30 cellular contexts compared by ENCODE assay signal in genomic region chr5:180160215-180160614, GRCh38. TPM values are rescaled to one million over a fixed set of nuclear protein-coding genes. Genes with fewer than 3 reads are reported as not detected.
"Had no signal": no experiment of that assay in that cellular context is flagged by ENCODE, and none has a peak within 500 bp of the region (broad histone marks: within the 10 kb centered on the region; RNA-seq: fewer than 3 reads in every experiment).

No MANE protein-coding gene starts in this region.

- H3K27me3 ChIP-seq: ascending aorta, cardiac muscle cell had no signal

- DNase-seq: activated CD4-positive, alpha-beta T cell treated with anti-CD3 and anti-CD28 coated beads for 48 hours; activated CD4-positive, alpha-beta T cell treated with anti-CD3 and anti-CD28 coated beads, Interleukin-2, amount 50 U/mL, for 48 hours; activated CD4-positive, CD25-positive, alpha-beta regulatory T cell; activated CD8-positive, alpha-beta memory T cell treated with anti-CD3 and anti-CD28 coated beads for 24 hours; activated CD8-positive, alpha-beta memory T cell treated with anti-CD3 and anti-CD28 coated beads, Interleukin-2, amount 50 U/mL, for 48 hours; activated gamma-delta T cell; activated naive CD4-positive, alpha-beta T cell treated with anti-CD3 and anti-CD28 coated beads, Interleukin-2, amount 10 ng/mL, durations not matched to agents 7 days and 5 days; activated naive CD8-positive, alpha-beta T cell treated with anti-CD3 and anti-CD28 coated beads, Interleukin-2, amount 10 ng/mL, durations not matched to agents 7 days and 5 days; activated T-cell treated with anti-CD3 and anti-CD28 coated beads, Interleukin-2, amount 50 U/mL, for 24 hours; endodermal cell; foreskin fibroblast; heart left ventricle; hypothalamus; kidney glomerular epithelial cell; mesendoderm; right cardiac atrium; spleen; stimulated activated naive CD4-positive, alpha-beta T cell; T-helper 1 cell; transverse colon had no signal

- H3K4me1 ChIP-seq: ascending aorta, suprapubic skin, transverse colon had no signal

- H3K4me3 ChIP-seq: ascending aorta, cardiac muscle cell, heart left ventricle, left lung, lung, mucosa of descending colon, spleen, suprapubic skin, transverse colon had no signal

- H3K27ac Mint-ChIP-seq: activated naive CD4-positive, alpha-beta T cell treated with anti-CD3 and anti-CD28 coated beads, Interleukin-2, amount 10 ng/mL, durations not matched to agents 7 days and 5 days; activated naive CD8-positive, alpha-beta T cell treated with anti-CD3 and anti-CD28 coated beads, Interleukin-2, amount 10 ng/mL, durations not matched to agents 7 days and 5 days; activated T-cell treated with anti-CD3 and anti-CD28 coated beads, Interleukin-2, amount 50 U/mL, for 24 hours; endodermal cell had no signal

- H3K4me1 Mint-ChIP-seq: activated naive CD4-positive, alpha-beta T cell treated with anti-CD3 and anti-CD28 coated beads, Interleukin-2, amount 10 ng/mL, durations not matched to agents 7 days and 5 days; activated naive CD8-positive, alpha-beta T cell treated with anti-CD3 and anti-CD28 coated beads, Interleukin-2, amount 10 ng/mL, durations not matched to agents 7 days and 5 days; endodermal cell had no signal

- H3K9me3 ChIP-seq: left lung, mucosa of descending colon, suprapubic skin, transverse colon had no signal

- H3K9me3 Mint-ChIP-seq: activated naive CD4-positive, alpha-beta T cell treated with anti-CD3 and anti-CD28 coated beads, Interleukin-2, amount 10 ng/mL, durations not matched to agents 7 days and 5 days; activated naive CD8-positive, alpha-beta T cell treated with anti-CD3 and anti-CD28 coated beads, Interleukin-2, amount 10 ng/mL, durations not matched to agents 7 days and 5 days had no signal

- H3K27ac ChIP-seq: ascending aorta, cardiac muscle cell, heart left ventricle, left lung, spleen, suprapubic skin, transverse colon had no signal

- H3K36me3 Mint-ChIP-seq: activated naive CD4-positive, alpha-beta T cell treated with anti-CD3 and anti-CD28 coated beads, Interleukin-2, amount 10 ng/mL, durations not matched to agents 7 days and 5 days; activated naive CD8-positive, alpha-beta T cell treated with anti-CD3 and anti-CD28 coated beads, Interleukin-2, amount 10 ng/mL, durations not matched to agents 7 days and 5 days had no signal

- H3K27me3 Mint-ChIP-seq: brain had no signal

- H3K4me3 Mint-ChIP-seq: activated naive CD4-positive, alpha-beta T cell treated with anti-CD3 and anti-CD28 coated beads, Interleukin-2, amount 10 ng/mL, durations not matched to agents 7 days and 5 days; activated naive CD8-positive, alpha-beta T cell treated with anti-CD3 and anti-CD28 coated beads, Interleukin-2, amount 10 ng/mL, durations not matched to agents 7 days and 5 days; activated T-cell treated with anti-CD3 and anti-CD28 coated beads, Interleukin-2, amount 50 U/mL, for 24 hours; brain; endodermal cell had no signal

- ATAC-seq: esophagus mucosa, mucosa of descending colon had no signal

- H3K36me3 ChIP-seq: ascending aorta, cardiac muscle cell, heart left ventricle, left lung, spleen, suprapubic skin, transverse colon had no signal

RNA-seq across cellular contexts. Expression of gene RASGEF1C, which starts 48.8 kb away (rescaled TPM):
- total RNA-seq: activated naive CD8-positive, alpha-beta T cell treated with anti-CD3 and anti-CD28 coated beads, Interleukin-2, amount 10 ng/mL, durations not matched to agents 7 days and 5 days; ascending aorta; esophagus mucosa; left lung; myocyte; pulmonary artery endothelial cell had no signal
